In the genomic region with DNA sequence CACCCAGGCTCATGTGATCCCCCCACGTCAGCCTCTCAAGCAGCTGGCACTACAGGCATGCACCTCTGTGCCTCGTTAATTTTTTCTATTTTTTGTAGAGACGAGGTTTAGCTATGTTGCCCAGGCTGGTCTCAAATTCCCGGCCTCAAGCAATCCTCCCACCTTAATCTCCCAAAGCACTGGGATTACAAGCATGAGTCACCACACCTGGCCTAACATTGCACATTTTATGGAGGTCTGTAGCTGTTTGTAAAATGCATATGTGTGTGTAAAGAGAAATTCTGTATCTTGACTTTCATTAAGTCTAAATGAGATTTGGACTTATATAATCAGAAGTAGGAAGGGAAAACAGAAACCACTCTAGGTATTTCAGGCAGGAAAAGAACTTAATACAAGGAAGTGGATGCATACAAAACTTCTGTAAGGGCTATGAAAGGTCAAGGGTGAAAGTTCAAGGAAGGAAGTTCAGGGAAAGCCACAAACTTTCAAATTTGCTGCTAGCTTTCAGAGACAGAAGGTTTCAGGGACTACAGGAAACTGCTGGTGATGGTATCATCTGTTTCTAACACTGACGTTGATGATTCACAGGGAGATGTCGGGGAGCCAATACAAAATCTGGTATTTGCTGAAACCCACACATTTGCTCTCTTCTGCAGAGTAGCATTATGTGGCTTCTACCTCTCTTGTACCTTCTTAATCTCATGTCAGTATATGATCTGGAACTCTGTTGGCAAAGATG, we compare ENCODE assay signal across 1 cellular context.
TF ChIP-seq lines count a peak whose summit lies in the region.

No MANE protein-coding gene starts in this region.

TF ChIP-seq in HepG2, 621 proteins besides CTCF, POLR2A, EP300 and RAD21 (continued from another document):
- TF ChIP-seq PHF8 (CRISPR knock-in tag; IDR thresholded peaks at IDR 0.05), result no peak
- TF ChIP-seq, protein P1, sequence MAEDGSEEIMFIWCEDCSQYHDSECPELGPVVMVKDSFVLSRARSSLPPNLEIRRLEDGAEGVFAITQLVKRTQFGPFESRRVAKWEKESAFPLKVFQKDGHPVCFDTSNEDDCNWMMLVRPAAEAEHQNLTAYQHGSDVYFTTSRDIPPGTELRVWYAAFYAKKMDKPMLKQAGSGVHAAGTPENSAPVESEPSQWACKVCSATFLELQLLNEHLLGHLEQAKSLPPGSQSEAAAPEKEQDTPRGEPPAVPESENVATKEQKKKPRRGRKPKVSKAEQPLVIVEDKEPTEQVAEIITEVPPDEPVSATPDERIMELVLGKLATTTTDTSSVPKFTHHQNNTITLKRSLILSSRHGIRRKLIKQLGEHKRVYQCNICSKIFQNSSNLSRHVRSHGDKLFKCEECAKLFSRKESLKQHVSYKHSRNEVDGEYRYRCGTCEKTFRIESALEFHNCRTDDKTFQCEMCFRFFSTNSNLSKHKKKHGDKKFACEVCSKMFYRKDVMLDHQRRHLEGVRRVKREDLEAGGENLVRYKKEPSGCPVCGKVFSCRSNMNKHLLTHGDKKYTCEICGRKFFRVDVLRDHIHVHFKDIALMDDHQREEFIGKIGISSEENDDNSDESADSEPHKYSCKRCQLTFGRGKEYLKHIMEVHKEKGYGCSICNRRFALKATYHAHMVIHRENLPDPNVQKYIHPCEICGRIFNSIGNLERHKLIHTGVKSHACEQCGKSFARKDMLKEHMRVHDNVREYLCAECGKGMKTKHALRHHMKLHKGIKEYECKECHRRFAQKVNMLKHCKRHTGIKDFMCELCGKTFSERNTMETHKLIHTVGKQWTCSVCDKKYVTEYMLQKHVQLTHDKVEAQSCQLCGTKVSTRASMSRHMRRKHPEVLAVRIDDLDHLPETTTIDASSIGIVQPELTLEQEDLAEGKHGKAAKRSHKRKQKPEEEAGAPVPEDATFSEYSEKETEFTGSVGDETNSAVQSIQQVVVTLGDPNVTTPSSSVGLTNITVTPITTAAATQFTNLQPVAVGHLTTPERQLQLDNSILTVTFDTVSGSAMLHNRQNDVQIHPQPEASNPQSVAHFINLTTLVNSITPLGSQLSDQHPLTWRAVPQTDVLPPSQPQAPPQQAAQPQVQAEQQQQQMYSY (CRISPR knock-in tag; IDR thresholded peaks at IDR 0.05), result no peak
- TF ChIP-seq, protein P2, sequence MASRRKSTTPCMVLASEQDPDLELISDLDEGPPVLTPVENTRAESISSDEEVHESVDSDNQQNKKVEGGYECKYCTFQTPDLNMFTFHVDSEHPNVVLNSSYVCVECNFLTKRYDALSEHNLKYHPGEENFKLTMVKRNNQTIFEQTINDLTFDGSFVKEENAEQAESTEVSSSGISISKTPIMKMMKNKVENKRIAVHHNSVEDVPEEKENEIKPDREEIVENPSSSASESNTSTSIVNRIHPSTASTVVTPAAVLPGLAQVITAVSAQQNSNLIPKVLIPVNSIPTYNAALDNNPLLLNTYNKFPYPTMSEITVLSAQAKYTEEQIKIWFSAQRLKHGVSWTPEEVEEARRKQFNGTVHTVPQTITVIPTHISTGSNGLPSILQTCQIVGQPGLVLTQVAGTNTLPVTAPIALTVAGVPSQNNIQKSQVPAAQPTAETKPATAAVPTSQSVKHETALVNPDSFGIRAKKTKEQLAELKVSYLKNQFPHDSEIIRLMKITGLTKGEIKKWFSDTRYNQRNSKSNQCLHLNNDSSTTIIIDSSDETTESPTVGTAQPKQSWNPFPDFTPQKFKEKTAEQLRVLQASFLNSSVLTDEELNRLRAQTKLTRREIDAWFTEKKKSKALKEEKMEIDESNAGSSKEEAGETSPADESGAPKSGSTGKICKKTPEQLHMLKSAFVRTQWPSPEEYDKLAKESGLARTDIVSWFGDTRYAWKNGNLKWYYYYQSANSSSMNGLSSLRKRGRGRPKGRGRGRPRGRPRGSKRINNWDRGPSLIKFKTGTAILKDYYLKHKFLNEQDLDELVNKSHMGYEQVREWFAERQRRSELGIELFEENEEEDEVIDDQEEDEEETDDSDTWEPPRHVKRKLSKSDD (CRISPR knock-in tag; IDR thresholded peaks at IDR 0.05; ENCODE audit: low read depth), result no peak
- no peak for TF ChIP-seq ZNF124 (CRISPR knock-in tag; IDR thresholded peaks at IDR 0.05)
- TF ChIP-seq PTBP1 (IDR thresholded peaks at IDR 0.05; ENCODE audit: low read depth, low read length, poor library complexity, severe bottlenecking), result no peak
- no peak for TF ChIP-seq ZNF780A (CRISPR knock-in tag; IDR thresholded peaks at IDR 0.05)
- no peak for TF ChIP-seq MTF2 (CRISPR knock-in tag; IDR thresholded peaks at IDR 0.05; ENCODE audit: borderline replicate concordance)
- no peak for TF ChIP-seq MIXL1 (CRISPR knock-in tag; IDR thresholded peaks at IDR 0.05)
- TF ChIP-seq ATF1 (CRISPR knock-in tag; IDR thresholded peaks at IDR 0.05), result no peak
- TF ChIP-seq ZIK1 (CRISPR knock-in tag; IDR thresholded peaks at IDR 0.05; ENCODE audit: borderline replicate concordance, low read depth), result no peak
- no peak for TF ChIP-seq SMAD9 (CRISPR knock-in tag; IDR thresholded peaks at IDR 0.05)
- no peak for TF ChIP-seq PLRG1 (conservative IDR thresholded peaks at IDR 0.05)
- no peak for TF ChIP-seq JUNB (CRISPR knock-in tag; IDR thresholded peaks at IDR 0.05; ENCODE audit: borderline replicate concordance)
- no peak for TF ChIP-seq DMAP1 (CRISPR knock-in tag; IDR thresholded peaks at IDR 0.05)
